2 cellular contexts compared by ENCODE assay signal in genomic region chr1:198171667-198172294, GRCh38.
TF ChIP-seq lines count a peak whose summit lies in the region.

No MANE protein-coding gene starts in this region.

TF ChIP-seq in GM23338, 12 proteins besides CTCF, POLR2A, EP300 and RAD21:
- TF ChIP-seq CREB1 (CRISPR knock-in tag; IDR thresholded peaks at IDR 0.05; ENCODE audit: low read depth) (no peak), POLR2AphosphoS5 (IDR thresholded peaks at IDR 0.05; ENCODE audit: low read depth) (no peak), STAT1 (IDR thresholded peaks at IDR 0.05; ENCODE audit: unreplicated experiment) (no peak), REST (IDR thresholded peaks at IDR 0.05; ENCODE audit: unreplicated experiment) (no peak), ZNF331 (CRISPR knock-in tag; IDR thresholded peaks at IDR 0.05; ENCODE audit: low read depth) (no peak), EZH2phosphoT487 (IDR thresholded peaks at IDR 0.05; ENCODE audit: unreplicated experiment) (no peak), NANOG (IDR thresholded peaks at IDR 0.05; ENCODE audit: borderline replicate concordance) (no peak), EZH2 (IDR thresholded peaks at IDR 0.05; ENCODE audit: low read depth, unreplicated experiment) (no peak), ZNF462 (CRISPR knock-in tag; IDR thresholded peaks at IDR 0.05) (no peak), ZNF114 (CRISPR knock-in tag; IDR thresholded peaks at IDR 0.05) (no peak), JUNB (IDR thresholded peaks at IDR 0.05; ENCODE audit: unreplicated experiment) (no peak), ETS1 (IDR thresholded peaks at IDR 0.05) (no peak)

TF ChIP-seq in HepG2, 621 proteins besides CTCF, POLR2A, EP300 and RAD21:
- TF ChIP-seq MIXL1 (CRISPR knock-in tag; IDR thresholded peaks at IDR 0.05): no peak
- TF ChIP-seq ATF7 (IDR thresholded peaks at IDR 0.05): no peak
- no peak for TF ChIP-seq ATF7 (CRISPR knock-in tag; IDR thresholded peaks at IDR 0.05)
- no peak for TF ChIP-seq ARID2 (CRISPR knock-in tag; IDR thresholded peaks at IDR 0.05; ENCODE audit: borderline replicate concordance)
- no peak for TF ChIP-seq FOXK1 (CRISPR knock-in tag; IDR thresholded peaks at IDR 0.05; ENCODE audit: borderline replicate concordance, low read depth)
- no peak for TF ChIP-seq ZNF264 (CRISPR knock-in tag; IDR thresholded peaks at IDR 0.05)
- TF ChIP-seq ZBTB40 (IDR thresholded peaks at IDR 0.05): no peak
- TF ChIP-seq ZBTB40 (CRISPR knock-in tag; IDR thresholded peaks at IDR 0.05): no peak
- TF ChIP-seq ZBTB46 (CRISPR knock-in tag; IDR thresholded peaks at IDR 0.05; ENCODE audit: borderline replicate concordance): no peak
- no peak for TF ChIP-seq ZNF431 (CRISPR knock-in tag; IDR thresholded peaks at IDR 0.05; ENCODE audit: borderline replicate concordance, low read depth)
- no peak for TF ChIP-seq CBX1 (IDR thresholded peaks at IDR 0.05; ENCODE audit: low read depth)
- no peak for TF ChIP-seq TRAFD1 (CRISPR knock-in tag; IDR thresholded peaks at IDR 0.05; ENCODE audit: borderline replicate concordance)
- no peak for TF ChIP-seq TCF7 (IDR thresholded peaks at IDR 0.05; ENCODE audit: low read depth)
- TF ChIP-seq ZFP36L2 (CRISPR knock-in tag; IDR thresholded peaks at IDR 0.05): no peak
- TF ChIP-seq ZUFSP (CRISPR knock-in tag; IDR thresholded peaks at IDR 0.05; ENCODE audit: borderline replicate concordance): no peak
- no peak for TF ChIP-seq ZIK1 (CRISPR knock-in tag; IDR thresholded peaks at IDR 0.05; ENCODE audit: borderline replicate concordance, low read depth)
- no peak for TF ChIP-seq MTF1 (CRISPR knock-in tag; IDR thresholded peaks at IDR 0.05)
- TF ChIP-seq ZNF451 (CRISPR knock-in tag; IDR thresholded peaks at IDR 0.05): no peak
- no peak for TF ChIP-seq ZNF350 (CRISPR knock-in tag; IDR thresholded peaks at IDR 0.05; ENCODE audit: borderline replicate concordance, low read depth)
TF ChIP-seq in HepG2: peak in this region for 0.
